In genomic region chr1:231166398-231166797, GRCh38 we compare ENCODE assay signal across 25 cellular contexts. TPM values are rescaled to one million over a fixed set of nuclear protein-coding genes. Genes with fewer than 3 reads are reported as not detected.
"Had no signal": no experiment of that assay in that cellular context is flagged by ENCODE, and none has a peak within 500 bp of the region (broad histone marks: within the 10 kb centered on the region; RNA-seq: fewer than 3 reads in every experiment).

No MANE protein-coding gene starts in this region.

- H3K4me3 ChIP-seq: coronary artery, dorsolateral prefrontal cortex, esophagus muscularis mucosa, gastroesophageal sphincter, heart left ventricle, hepatocyte, left lung, lower lobe of right lung, mucosa of descending colon had no signal

- ATAC-seq: foreskin keratinocyte, gastroesophageal sphincter, heart left ventricle, left cardiac atrium, left lung, left ventricle myocardium superior, lower lobe of right lung, mucosa of descending colon had no signal

- H2AFZ ChIP-seq: hepatocyte had no signal

- H3K4me1 ChIP-seq: foreskin keratinocyte had no signal

- H3K36me3 Mint-ChIP-seq: immature natural killer cell, mesothelial cell of epicardium had no signal

- DNase-seq: dermis blood vessel endothelial cell; dorsolateral prefrontal cortex; effector CD4-positive, alpha-beta T cell; effector memory CD4-positive, alpha-beta T cell; foreskin keratinocyte; heart left ventricle; hypothalamus; immature natural killer cell; left cardiac atrium; left lung; left ventricle myocardium superior; lower lobe of right lung; mesenchymal stem cell; mucosa of descending colon; naive B cell had no signal

- H3K9me3 ChIP-seq: esophagus muscularis mucosa, gastroesophageal sphincter, heart left ventricle, left lung, lower lobe of right lung, mucosa of descending colon had no signal

- H3K79me2 ChIP-seq: hepatocyte had no signal

- H3K36me3 ChIP-seq: esophagus muscularis mucosa, gastroesophageal sphincter, heart left ventricle, left lung, lower lobe of right lung had no signal

- H3K27ac ChIP-seq: coronary artery, dorsolateral prefrontal cortex, esophagus muscularis mucosa, foreskin keratinocyte, gastroesophageal sphincter, heart left ventricle, hepatocyte, left lung, lower lobe of right lung had no signal

- H3K4me2 ChIP-seq: hepatocyte had no signal

- H3K27ac Mint-ChIP-seq: immature natural killer cell, mesothelial cell of epicardium had no signal

- H3K9me3 Mint-ChIP-seq: immature natural killer cell, mesothelial cell of epicardium had no signal

- FAIRE-seq: colon, endothelial cell of umbilical vein, frontal cortex, islet of Langerhans, keratinocyte had no signal

- H3K4me3 Mint-ChIP-seq: immature natural killer cell, mesothelial cell of epicardium, naive B cell had no signal

RNA-seq across cellular contexts. Expression of gene TRIM67, which starts 4.5 kb away (rescaled TPM):
- polyA plus RNA-seq: endothelial cell of umbilical vein, foreskin keratinocyte, heart left ventricle, hepatocyte, immature natural killer cell, keratinocyte had no signal
